Comparison of ENCODE assay signal across 19 cellular contexts in the genomic region with DNA sequence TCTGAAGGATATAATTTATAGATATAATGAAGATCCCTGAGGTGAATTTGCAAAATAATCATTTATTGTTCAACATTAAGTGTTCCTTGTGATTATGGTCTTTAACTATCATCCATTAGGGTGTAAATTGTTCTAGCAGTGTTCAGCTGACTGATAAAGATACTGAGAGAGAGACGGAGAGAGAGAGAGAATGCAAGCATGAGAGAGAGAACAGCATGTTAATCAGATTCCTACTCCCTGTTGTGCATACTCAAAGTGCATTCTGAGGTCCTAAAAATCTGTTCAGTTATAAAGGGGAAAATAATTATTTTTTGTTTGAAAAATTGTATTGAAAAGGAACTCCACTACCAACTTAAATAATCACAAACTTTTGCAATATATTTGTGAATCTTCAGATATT.
DNase-seq lines count a peak whose midpoint lies in the region; ATAC-seq and TF ChIP-seq lines count a peak whose summit lies in the region.
"Had no signal": no experiment of that assay in that cellular context is flagged by ENCODE, and none has a peak within 500 bp of the region (broad histone marks: within the 10 kb centered on the region; RNA-seq: fewer than 3 reads in every experiment).

No MANE protein-coding gene starts in this region.

- no peak for TF ChIP-seq POLR2A in esophagus squamous epithelium (IDR thresholded peaks at IDR 0.05)

- no peaks in the 10 kb centered on the region for H3K36me3 ChIP-seq in ACC112 (ENCODE audit: insufficient read depth, low read length)
- no peaks in the 10 kb centered on the region for H3K36me3 ChIP-seq in PC-9 (ENCODE audit: low read depth)
- H3K36me3 ChIP-seq in esophagus squamous epithelium = no peaks in the 10 kb centered on the region
- H3K36me3 ChIP-seq: SJCRH30 had no signal

- peak overlapping the region in 1 of 3 experiments; percentile 17 for H3K4me3 Mint-ChIP-seq in nephron
- H3K4me3 Mint-ChIP-seq: CD4-positive, CD25-positive, alpha-beta regulatory T cell had no signal

- no TSS peak for BruUV-seq in PC-9 (replicated peaks; lab: Mats Ljungman, UMichigan)

- ATAC-seq in GM18861 (IDR thresholded peaks at IDR 0.05; ENCODE audit: unreplicated experiment) = no peak
- no peak for ATAC-seq in HG02852 (IDR thresholded peaks at IDR 0.05; ENCODE audit: unreplicated experiment)
- ATAC-seq: Right ventricle myocardium inferior had no signal

- no peaks in the 10 kb centered on the region for H3K27me3 Mint-ChIP-seq in nephron (ENCODE audit: low read depth)
- H3K27me3 Mint-ChIP-seq: CD4-positive, CD25-positive, alpha-beta regulatory T cell had no signal

- peaks cover 17% of the 10 kb centered on the region for H3K4me1 Mint-ChIP-seq in nephron

- H3K4me2 ChIP-seq in PC-9 = peak overlapping the region; percentile 63

- CTCF ChIA-PET in PC-9 (lab: Charles Lee) = no interaction called here

- peaks cover 12% of the 10 kb centered on the region for H3F3A ChIP-seq in PC-9 (ENCODE audit: insufficient read depth, low read depth)

- intact Hi-C loops in PC-9 (cut with micrococcal nuclease; ENCODE audit: unreplicated experiment) = no loop called here
- intact Hi-C loops in esophagus squamous epithelium (cut with DNase I) = no loop called here

- no peaks in the 10 kb centered on the region for H3K27me3 ChIP-seq in ACC112 (ENCODE audit: insufficient read depth, low read length)
- H3K27me3 ChIP-seq in PC-9 (ENCODE audit: insufficient read depth, low read depth) = no peaks in the 10 kb centered on the region
- no peaks in the 10 kb centered on the region for H3K27me3 ChIP-seq in esophagus squamous epithelium
- H3K27me3 ChIP-seq: SJCRH30 had no signal

- H3K4me1 ChIP-seq in ACC112 (ENCODE audit: control insufficient read depth, insufficient read depth, low read length, unreplicated experiment) (no peaks in the 10 kb centered on the region), PC-9 (replicated peaks; ENCODE audit: insufficient read depth) (peaks cover 28% of the 10 kb centered on the region), esophagus squamous epithelium (peaks cover 0 to 14% (median 0%) of the 10 kb centered on the region in 3 donors)
- H3K4me1 ChIP-seq: SJCRH30 had no signal

- H3K79me2 ChIP-seq in ACC112 (ENCODE audit: control insufficient read depth, insufficient read depth, low read length, unreplicated experiment) = no peaks in the 10 kb centered on the region
- no peaks in the 10 kb centered on the region for H3K79me2 ChIP-seq in PC-9 (ENCODE audit: low read depth)

- TF ChIP-seq CTCF in PC-9 (conservative IDR thresholded peaks at IDR 0.05) = no peak
- no peak for TF ChIP-seq CTCF in choroid plexus epithelial cell (conservative IDR thresholded peaks at IDR 0.05; ENCODE audit: low read depth, low read length)
- TF ChIP-seq CTCF in nephron (IDR thresholded peaks at IDR 0.05; ENCODE audit: unreplicated experiment in 3 of 3) = no peak
- TF ChIP-seq CTCF in esophagus squamous epithelium (IDR thresholded peaks at IDR 0.05) = no peak

- H4K20me1 ChIP-seq in PC-9 (ENCODE audit: insufficient read depth) = no peaks in the 10 kb centered on the region

- peak overlapping the region; percentile 68 for H2AFZ ChIP-seq in ACC112 (ENCODE audit: low read length, unreplicated experiment)
- H2AFZ ChIP-seq in PC-9 = peak overlapping the region; percentile 32

- peaks cover 14% of the 10 kb centered on the region for H3K9me3 Mint-ChIP-seq in nephron

- no peaks in the 10 kb centered on the region for H3K9me2 ChIP-seq in PC-9 (ENCODE audit: insufficient read depth)

- H3K4me3 ChIP-seq in ACC112 (ENCODE audit: low read depth, low read length) (no peak overlapping the region), PC-9 (no peak overlapping the region), choroid plexus epithelial cell (ENCODE audit: low read depth, low read length) (no peak overlapping the region), esophagus squamous epithelium (no peak overlapping the region)
- H3K4me3 ChIP-seq: SJCRH30 had no signal

- peaks cover 5% of the 10 kb centered on the region; the same call in 1 of the 2 replicates for H3K9me3 ChIP-seq in PC-9 (ENCODE audit: insufficient read depth, low read depth)
- no peaks in the 10 kb centered on the region for H3K9me3 ChIP-seq in esophagus squamous epithelium
- H3K9me3 ChIP-seq: SJCRH30 had no signal

- DNase-seq in PC-9 (no peak), choroid plexus epithelial cell (ENCODE audit: low read depth) (peak; percentile 52), esophagus squamous epithelium (lab: John Stamatoyannopoulos, UW) (no peak)
- DNase-seq: 8988T; CD4-positive, CD25-positive, alpha-beta regulatory T cell; KBM-7; MV-4-11; NCI-H1105 treated with DMSO at 0.1 percent for 48 hours; NCI-H146; NCI-H1930; NCI-H2107; NCI-H524; NCI-H774; SJCRH30 had no signal

- no peaks in the 10 kb centered on the region for H3K36me3 Mint-ChIP-seq in nephron (ENCODE audit: low read depth)
- H3K36me3 Mint-ChIP-seq: CD4-positive, CD25-positive, alpha-beta regulatory T cell had no signal

- POLR2A ChIA-PET in PC-9 (lab: Charles Lee; ENCODE audit: unreplicated experiment) = no interaction called here

- 40 to 85% methylated on average over 1 of the region's 1 CpG for WGBS in esophagus squamous epithelium, 2 donors

- no peak overlapping the region for H3K27ac ChIP-seq in ACC112 (ENCODE audit: low read depth, low read length)
- H3K27ac ChIP-seq in PC-9 = peak overlapping the region; percentile 60
- no peak overlapping the region for H3K27ac ChIP-seq in esophagus squamous epithelium
- H3K27ac ChIP-seq: SJCRH30 had no signal

- H3K27ac Mint-ChIP-seq in nephron = peak overlapping the region; percentile 10 to 69 (median 67)
